ENCODE assay signal across 9 cellular contexts in the genomic region with DNA sequence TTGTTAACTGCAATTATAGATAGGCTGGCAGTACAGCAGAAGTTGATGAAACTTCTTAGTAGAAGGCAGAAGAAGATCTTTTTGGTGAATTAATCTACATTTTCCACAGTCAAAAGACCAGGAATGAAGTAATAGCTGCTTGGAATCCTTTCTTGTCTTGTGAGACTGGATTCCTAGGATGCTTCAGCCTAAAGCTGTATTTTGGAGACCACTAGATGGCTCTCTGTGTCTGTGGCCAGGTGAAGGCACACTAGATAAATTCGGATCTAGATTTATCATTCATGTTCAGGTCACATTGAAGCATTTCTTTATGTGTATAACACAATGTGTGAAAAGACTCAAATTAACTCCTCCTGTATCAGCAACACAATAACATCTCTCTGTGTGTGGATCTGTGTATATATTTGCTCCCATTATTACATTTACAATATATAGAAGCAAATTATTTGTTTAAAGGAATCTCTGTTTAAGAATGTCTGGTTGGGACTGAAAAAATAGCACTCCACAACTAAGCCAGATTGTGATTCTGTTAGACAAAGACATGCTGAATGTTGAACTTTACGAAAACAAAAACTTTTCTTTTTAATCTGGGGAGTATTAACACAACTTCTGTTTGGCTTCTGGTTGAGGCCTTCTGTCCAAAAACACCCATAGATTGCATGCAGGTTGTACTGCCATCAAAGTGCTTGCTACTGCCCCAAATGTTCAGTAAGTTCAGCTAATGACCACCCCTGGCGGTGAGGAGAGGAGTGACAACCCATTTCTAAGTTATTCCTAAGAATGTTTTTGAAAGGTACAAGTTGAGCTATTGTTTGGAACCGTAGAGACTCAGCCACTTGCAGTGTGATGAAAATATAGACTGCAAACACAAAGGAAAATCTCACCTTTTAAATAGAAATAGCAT. TPM values are rescaled to one million over a fixed set of nuclear protein-coding genes. Genes with fewer than 3 reads are reported as not detected.
DNase-seq lines count a peak whose midpoint lies in the region; FAIRE-seq and TF ChIP-seq lines count a peak whose summit lies in the region.
"Had no signal": no experiment of that assay in that cellular context is flagged by ENCODE, and none has a peak within 500 bp of the region (broad histone marks: within the 10 kb centered on the region; RNA-seq: fewer than 3 reads in every experiment).

No MANE protein-coding gene starts in this region.

- FAIRE-seq in H54 (lab: Jason Lieb, UNC), result peak; percentile 94
- FAIRE-seq in GM12892 (lab: Jason Lieb, UNC), result no peak

- no peak overlapping the region for H3K4me3 ChIP-seq in WERI-Rb-1 (ENCODE audit: low read depth, low read length)

- no peak overlapping the region for H3K27ac ChIP-seq in WERI-Rb-1

- TF ChIP-seq CTCF in LNCAP (IDR thresholded peaks at IDR 0.05) (peak; percentile 57), WERI-Rb-1 (IDR thresholded peaks at IDR 0.05; ENCODE audit: low read depth, low read length) (peak; percentile 78)

- TF ChIP-seq POLR2A in H54 (IDR thresholded peaks at IDR 0.05; ENCODE audit: low read depth, low read length) (no peak), GM12892 (IDR thresholded peaks at IDR 0.05; ENCODE audit: low read depth, low read length) (no peak)

- no peaks in the 10 kb centered on the region for H3K27me3 ChIP-seq in WERI-Rb-1 (ENCODE audit: insufficient read depth, low read depth, severe bottlenecking)

- DNase-seq in ACHN (peak; percentile 34), G401 (ENCODE audit: low spot score) (peak; percentile 53), H54 (ENCODE audit: insufficient read length, low spot score) (no peak), WERI-Rb-1 (peak; percentile 49), kidney glomerular epithelial cell (lab: John Stamatoyannopoulos, UW) (peak; percentile 11), mesenteric fat pad (ENCODE audit: low spot score) (no peak), GM12892 (ENCODE audit: insufficient read length) (no peak)

- in situ Hi-C loops in ACHN (cut with HindIII; ENCODE audit: low pct_ligation_motif_present, low pct_unique_long_range_greater_than_20kb, low sequenced_read_pairs), result no loop called here
- in situ Hi-C loops in G401 (cut with HindIII; ENCODE audit: low sequenced_read_pairs), result no loop called here

- no peaks in the 10 kb centered on the region for H3K9me3 ChIP-seq in WERI-Rb-1 (ENCODE audit: severe bottlenecking)

- no peaks in the 10 kb centered on the region for H3K36me3 ChIP-seq in WERI-Rb-1

RNA-seq across cellular contexts. Expression of a gene that starts 10.6 kb away (rescaled TPM):
- total RNA-seq in G401 (2014; rRNA removed; shearing (Covaris generic)), result not detected in 2 replicates
- 0.06 TPM for total RNA-seq in mesenteric fat pad
- polyA plus RNA-seq in GM12892 (2012; ENCODE audit: missing spikeins), result 0.23 TPM
- polyA plus RNA-seq: IgD-negative memory B cell had no signal

Comparison
In these comparisons a context has a peak if more than half of its experiments do, and no peak if none do; other contexts are left out.
1. DNase-seq: peak in ACHN (single experiment), G401 (single experiment), WERI-Rb-1 (single experiment) and kidney glomerular epithelial cell (single experiment); none in H54 (single experiment), mesenteric fat pad (single experiment) and GM12892 (single experiment).